Comparison of ENCODE assay signal across 8 cellular contexts in genomic region chr1:180501865-180502360, GRCh38. TPM values are rescaled to one million over a fixed set of nuclear protein-coding genes. Genes with fewer than 3 reads are reported as not detected.
DNase-seq lines count a peak whose midpoint lies in the region; ATAC-seq, FAIRE-seq and TF ChIP-seq lines count a peak whose summit lies in the region.

No MANE protein-coding gene starts in this region.

- H3K4me1 ChIP-seq in thyroid gland = peaks cover 20 to 24% of the 10 kb centered on the region in 2 donors

- H3K4me1 Mint-ChIP-seq in activated naive CD8-positive, alpha-beta T cell treated with anti-CD3 and anti-CD28 coated beads for 36 hours = peaks cover 28% of the 10 kb centered on the region

- no peaks in the 10 kb centered on the region for H3K27me3 Mint-ChIP-seq in activated naive CD8-positive, alpha-beta T cell treated with anti-CD3 and anti-CD28 coated beads for 36 hours

- peak overlapping the region; percentile 97 for H3K27ac Mint-ChIP-seq in activated naive CD8-positive, alpha-beta T cell treated with anti-CD3 and anti-CD28 coated beads for 36 hours

- peak overlapping the region; percentile 98 for H3K4me3 Mint-ChIP-seq in activated naive CD8-positive, alpha-beta T cell treated with anti-CD3 and anti-CD28 coated beads for 36 hours

- intact Hi-C loops in thyroid gland (cut with DNase I) = no loop called here

- ATAC-seq in HG02571 (IDR thresholded peaks at IDR 0.05; ENCODE audit: unreplicated experiment) = peak; percentile 32

- H3K9me3 ChIP-seq in thyroid gland = no peaks in the 10 kb centered on the region

- no peak for TF ChIP-seq CTCF in thyroid gland (IDR thresholded peaks at IDR 0.05)

- peaks cover 27% of the 10 kb centered on the region for H3K36me3 Mint-ChIP-seq in activated naive CD8-positive, alpha-beta T cell treated with anti-CD3 and anti-CD28 coated beads for 36 hours

- DNase-seq in activated gamma-delta T cell treated with anti-CD3 and anti-CD28 coated beads, Interleukin-2, amount 50 U/mL, for 16 hours (ENCODE audit: low read depth) = peak; percentile 20
- no peak for DNase-seq in activated gamma-delta T cell treated with Interleukin-2 at 50 U/mL for 16 hours
- peak; percentile 84 for DNase-seq in NCI-H1105 treated with DMSO at 0.1 percent for 48 hours (lab: John Stamatoyannopoulos, UW)
- no peak for DNase-seq in activated naive CD8-positive, alpha-beta T cell treated with anti-CD3 and anti-CD28 coated beads for 36 hours
- peak; percentile 59 to 64 for DNase-seq in thyroid gland
- no peak for DNase-seq in HTR-8/SVneo (ENCODE audit: insufficient read length, low spot score)

- peak overlapping the region; percentile 92 for H3K27ac ChIP-seq in layer of hippocampus (ENCODE audit: low read depth, low read length)
- peak overlapping the region; percentile 83 to 96 (median 95) for H3K27ac ChIP-seq in thyroid gland

- no peaks in the 10 kb centered on the region for H3K9me3 Mint-ChIP-seq in activated naive CD8-positive, alpha-beta T cell treated with anti-CD3 and anti-CD28 coated beads for 36 hours

- no peak for TF ChIP-seq POLR2A in thyroid gland (IDR thresholded peaks at IDR 0.05)

- no peaks in the 10 kb centered on the region for H3K36me3 ChIP-seq in thyroid gland

- no peaks in the 10 kb centered on the region for H3K27me3 ChIP-seq in layer of hippocampus (ENCODE audit: control insufficient read depth, insufficient read depth, low read length)
- no peaks in the 10 kb centered on the region for H3K27me3 ChIP-seq in thyroid gland

- FAIRE-seq in HTR-8/SVneo (lab: Jason Lieb, UNC) = no peak

- WGBS in thyroid gland, 2 donors = 0 to 1% methylated on average over 9 to 13 of the region's 18 CpGs

- H3K4me3 ChIP-seq in thyroid gland (replicated peaks in 1 of 3) = peak overlapping the region; percentile 30 to 91 (median 69)

RNA-seq across cellular contexts. Expression of gene ACBD6, which starts 0.5 kb away (rescaled TPM):
- total RNA-seq in activated naive CD8-positive, alpha-beta T cell treated with anti-CD3 and anti-CD28 coated beads for 36 hours = 10 to 100 TPM; 45.7 to 49.0 TPM
- total RNA-seq in thyroid gland = 10 to 100 TPM; 52.6 to 66.5 (median 57.2) TPM

RNA-seq across cellular contexts. Expression of gene OVAAL, which starts 56.9 kb away (rescaled TPM):
- not detected for total RNA-seq in activated naive CD8-positive, alpha-beta T cell treated with anti-CD3 and anti-CD28 coated beads for 36 hours
- total RNA-seq in thyroid gland = not detected

Comparison
In these comparisons a context has a peak if more than half of its experiments do, and no peak if none do; other contexts are left out.
1. DNase-seq: peak in activated gamma-delta T cell treated with anti-CD3 and anti-CD28 coated beads, Interleukin-2, amount 50 U/mL, for 16 hours (single experiment), NCI-H1105 treated with DMSO at 0.1 percent for 48 hours (single experiment) and thyroid gland (2 of 2); none in activated gamma-delta T cell treated with Interleukin-2 at 50 U/mL for 16 hours (single experiment), activated naive CD8-positive, alpha-beta T cell treated with anti-CD3 and anti-CD28 coated beads for 36 hours (single experiment) and HTR-8/SVneo (single experiment).